ENCODE assay signal across 1 cellular context in genomic region chr1:54052934-54053744, GRCh38.
TF ChIP-seq lines count a peak whose summit lies in the region.

Gene TCEANC2 (plus strand): TSS chr1:54053608. CDS start chr1:54054423, 815 bp downstream.
Gene TMEM59 (minus strand): TSS chr1:54053204. CDS start chr1:54053188, 16 bp downstream.

TF ChIP-seq in HepG2, 621 proteins besides CTCF, POLR2A, EP300 and RAD21 (continued from another document and continues in another):
- no peak for TF ChIP-seq ZBTB46 (CRISPR knock-in tag; IDR thresholded peaks at IDR 0.05; ENCODE audit: borderline replicate concordance)
- 0 out of 2 replicates have a peak, but pooled peaks have one; percentile 5 for TF ChIP-seq GATA4 (IDR thresholded peaks at IDR 0.05; ENCODE audit: borderline replicate concordance, low read depth)
- TF ChIP-seq PHF20 (CRISPR knock-in tag; IDR thresholded peaks at IDR 0.05) = no peak; the same call in none of the 2 replicates
- TF ChIP-seq KLF9 (CRISPR knock-in tag; IDR thresholded peaks at IDR 0.05; ENCODE audit: low read depth) = 0 out of 2 replicates have a peak, but pooled peaks have one; percentile 69
- TF ChIP-seq CREB3 (CRISPR knock-in tag; IDR thresholded peaks at IDR 0.05) = no peak
- no peak; the same call in 1 of the 2 replicates for TF ChIP-seq ZNF124 (CRISPR knock-in tag; IDR thresholded peaks at IDR 0.05)
- no peak for TF ChIP-seq ZC3H4 (CRISPR knock-in tag; IDR thresholded peaks at IDR 0.05; ENCODE audit: borderline replicate concordance)
- TF ChIP-seq NFRKB (IDR thresholded peaks at IDR 0.05) = peak; percentile 36
- peak; percentile 12; the same call in 1 of the 2 replicates for TF ChIP-seq ZNF598 (CRISPR knock-in tag; IDR thresholded peaks at IDR 0.05; ENCODE audit: borderline replicate concordance)
- TF ChIP-seq RCOR2 (CRISPR knock-in tag; IDR thresholded peaks at IDR 0.05) = no peak
- TF ChIP-seq MBNL3 (CRISPR knock-in tag; conservative IDR thresholded peaks at IDR 0.05) = no peak
- no peak for TF ChIP-seq ZBED4 (CRISPR knock-in tag; IDR thresholded peaks at IDR 0.05; ENCODE audit: borderline replicate concordance)
- TF ChIP-seq ZNF550 (CRISPR knock-in tag; IDR thresholded peaks at IDR 0.05; ENCODE audit: borderline replicate concordance) = no peak
- TF ChIP-seq ZNF317 (CRISPR knock-in tag; IDR thresholded peaks at IDR 0.05) = 0 out of 2 replicates have a peak, but pooled peaks have one; percentile 32
- TF ChIP-seq MBD4 (IDR thresholded peaks at IDR 0.05; ENCODE audit: borderline replicate concordance, low read length) = no peak
- TF ChIP-seq ZNF782 (CRISPR knock-in tag; IDR thresholded peaks at IDR 0.05; ENCODE audit: borderline replicate concordance) = no peak
- peak; percentile 68; the same call in 1 of the 2 replicates for TF ChIP-seq DRAP1 (CRISPR knock-in tag; IDR thresholded peaks at IDR 0.05)
- TF ChIP-seq NR2F6 (IDR thresholded peaks at IDR 0.05) = no peak
- no peak for TF ChIP-seq NR2F6 (CRISPR knock-in tag; IDR thresholded peaks at IDR 0.05)
- TF ChIP-seq CAMTA2 (CRISPR knock-in tag; IDR thresholded peaks at IDR 0.05; ENCODE audit: borderline replicate concordance) = peak; percentile 97
- no peak for TF ChIP-seq NR2F1 (CRISPR knock-in tag; IDR thresholded peaks at IDR 0.05)
- TF ChIP-seq ZNF678 (CRISPR knock-in tag; IDR thresholded peaks at IDR 0.05) = no peak
- TF ChIP-seq ZNF136 (CRISPR knock-in tag; IDR thresholded peaks at IDR 0.05; ENCODE audit: low read depth) = no peak
- no peak for TF ChIP-seq ZNF407 (CRISPR knock-in tag; IDR thresholded peaks at IDR 0.05; ENCODE audit: not compliant biosample characterization)
- TF ChIP-seq RERE (CRISPR knock-in tag; IDR thresholded peaks at IDR 0.05; ENCODE audit: low read depth) = no peak
- peak; percentile 41; the same call in 1 of the 2 replicates for TF ChIP-seq NFYC (CRISPR knock-in tag; IDR thresholded peaks at IDR 0.05)
- 0 out of 2 replicates have a peak, but pooled peaks have one; percentile 43 for TF ChIP-seq ZNF33B (CRISPR knock-in tag; IDR thresholded peaks at IDR 0.05)
- no peak for TF ChIP-seq ZBTB1 (CRISPR knock-in tag; IDR thresholded peaks at IDR 0.05; ENCODE audit: borderline replicate concordance)
- no peak for TF ChIP-seq ZKSCAN1 (IDR thresholded peaks at IDR 0.05; ENCODE audit: low read length)
- TF ChIP-seq MAZ (IDR thresholded peaks at IDR 0.05; ENCODE audit: borderline replicate concordance, low read depth, low read length) = 0 out of 2 replicates have a peak, but pooled peaks have one; percentile 1
- peak; percentile 92 for TF ChIP-seq MAZ (CRISPR knock-in tag; IDR thresholded peaks at IDR 0.05; ENCODE audit: low read depth)
- peak; percentile 97 for TF ChIP-seq HCFC1 (IDR thresholded peaks at IDR 0.05; ENCODE audit: low read depth, low read length)
- peak; percentile 46; the same call in 1 of the 2 replicates for TF ChIP-seq RXRB (CRISPR knock-in tag; IDR thresholded peaks at IDR 0.05; ENCODE audit: borderline replicate concordance)
- peak; percentile 45; the same call in 1 of the 2 replicates for TF ChIP-seq ZNF710 (CRISPR knock-in tag; IDR thresholded peaks at IDR 0.05; ENCODE audit: borderline replicate concordance)
- TF ChIP-seq ZNF562 (CRISPR knock-in tag; IDR thresholded peaks at IDR 0.05; ENCODE audit: borderline replicate concordance) = no peak
- TF ChIP-seq TSC22D2 (CRISPR knock-in tag; IDR thresholded peaks at IDR 0.05; ENCODE audit: borderline replicate concordance) = no peak; the same call in 1 of the 2 replicates
